ENCODE assay signal across 1 cellular context in the genomic region with DNA sequence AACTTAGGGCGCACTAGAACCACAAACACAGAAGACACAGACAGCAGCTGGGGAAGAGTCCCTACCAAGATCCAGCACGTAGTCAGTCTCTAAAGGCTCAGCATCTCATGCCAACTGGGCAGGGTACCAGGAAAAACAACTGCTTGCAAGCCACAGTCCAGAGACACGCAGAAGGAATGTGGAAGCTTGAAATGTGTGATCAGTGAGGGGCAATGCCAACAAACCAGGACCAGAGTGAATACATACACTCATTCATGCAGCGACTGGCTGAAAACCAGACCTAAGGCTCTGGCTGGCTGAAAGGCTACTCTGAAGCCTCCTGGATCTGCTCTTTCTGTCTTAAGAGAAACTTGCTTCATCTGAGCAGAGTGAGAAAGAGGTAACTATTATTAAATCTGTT.
TF ChIP-seq lines count a peak whose summit lies in the region.

No MANE protein-coding gene starts in this region.

TF ChIP-seq in IMR-90, 13 proteins besides CTCF, POLR2A, EP300 and RAD21 (continued from another document):
- TF ChIP-seq, protein P1, sequence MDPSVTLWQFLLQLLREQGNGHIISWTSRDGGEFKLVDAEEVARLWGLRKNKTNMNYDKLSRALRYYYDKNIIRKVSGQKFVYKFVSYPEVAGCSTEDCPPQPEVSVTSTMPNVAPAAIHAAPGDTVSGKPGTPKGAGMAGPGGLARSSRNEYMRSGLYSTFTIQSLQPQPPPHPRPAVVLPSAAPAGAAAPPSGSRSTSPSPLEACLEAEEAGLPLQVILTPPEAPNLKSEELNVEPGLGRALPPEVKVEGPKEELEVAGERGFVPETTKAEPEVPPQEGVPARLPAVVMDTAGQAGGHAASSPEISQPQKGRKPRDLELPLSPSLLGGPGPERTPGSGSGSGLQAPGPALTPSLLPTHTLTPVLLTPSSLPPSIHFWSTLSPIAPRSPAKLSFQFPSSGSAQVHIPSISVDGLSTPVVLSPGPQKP (IDR thresholded peaks at IDR 0.05; ENCODE audit: borderline replicate concordance, low read depth, low read length): no peak
- TF ChIP-seq CEBPB (IDR thresholded peaks at IDR 0.05; ENCODE audit: low read depth, low read length) (no peak), RFX5 (IDR thresholded peaks at IDR 0.05; ENCODE audit: low read depth, low read length) (no peak), MAFK (IDR thresholded peaks at IDR 0.05; ENCODE audit: low read depth, low read length) (no peak), CHD1 (IDR thresholded peaks at IDR 0.05; ENCODE audit: low read depth, low read length) (no peak), BHLHE40 (IDR thresholded peaks at IDR 0.05; ENCODE audit: low read depth, low read length) (no peak), SMC3 (IDR thresholded peaks at IDR 0.05; ENCODE audit: low read depth, low read length) (no peak), FOS (IDR thresholded peaks at IDR 0.05; ENCODE audit: low read depth, low read length) (no peak), RCOR1 (IDR thresholded peaks at IDR 0.05; ENCODE audit: insufficient replicate concordance, low read length) (no peak), MXI1 (IDR thresholded peaks at IDR 0.05; ENCODE audit: borderline replicate concordance, low read depth, low read length) (no peak)
